29 cellular contexts compared by ENCODE assay signal in genomic region chr6:154520280-154520679, GRCh38. TPM values are rescaled to one million over a fixed set of nuclear protein-coding genes. Genes with fewer than 3 reads are reported as not detected.
"Had no signal": no experiment of that assay in that cellular context is flagged by ENCODE, and none has a peak within 500 bp of the region (broad histone marks: within the 10 kb centered on the region; RNA-seq: fewer than 3 reads in every experiment).

No MANE protein-coding gene starts in this region.

- H3K4me3 Mint-ChIP-seq: activated CD4-positive, alpha-beta memory T cell treated with anti-CD3 and anti-CD28 coated beads, Interleukin-2, amount 10 ng/mL, durations not matched to agents 7 days and 5 days; activated naive CD4-positive, alpha-beta T cell treated with anti-CD3 and anti-CD28 coated beads for 36 hours; activated naive CD8-positive, alpha-beta T cell treated with anti-CD3 and anti-CD28 coated beads for 36 hours; activated T-helper 17 cell treated with anti-CD3 and anti-CD28 coated beads, Interleukin-2, amount 50 U/mL, for 72 hours; IgD-negative memory B cell; T-helper 1 cell treated with Interleukin-12 subunit alpha and Interleukin-12 subunit beta and Interleukin-4 antibody, amounts not matched to agents 30 μg/mL and 1 μg/mL, for 36 hours had no signal

- H3K9me3 ChIP-seq: SJCRH30 had no signal

- H3K27me3 ChIP-seq: brain microvascular endothelial cell, cardiac muscle cell, SJCRH30 had no signal

- H3K4me3 ChIP-seq: cardiac muscle cell, SJCRH30 had no signal

- H3K9me3 Mint-ChIP-seq: activated CD4-positive, alpha-beta memory T cell treated with anti-CD3 and anti-CD28 coated beads, Interleukin-2, amount 10 ng/mL, durations not matched to agents 7 days and 5 days; activated naive CD4-positive, alpha-beta T cell treated with anti-CD3 and anti-CD28 coated beads for 36 hours; activated naive CD8-positive, alpha-beta T cell treated with anti-CD3 and anti-CD28 coated beads for 36 hours; activated T-helper 17 cell treated with anti-CD3 and anti-CD28 coated beads, Interleukin-2, amount 50 U/mL, for 72 hours; T-helper 1 cell treated with Interleukin-12 subunit alpha and Interleukin-12 subunit beta and Interleukin-4 antibody, amounts not matched to agents 30 μg/mL and 1 μg/mL, for 36 hours had no signal

- H3K36me3 Mint-ChIP-seq: activated naive CD8-positive, alpha-beta T cell treated with anti-CD3 and anti-CD28 coated beads for 36 hours; IgD-negative memory B cell had no signal

- H3K36me3 ChIP-seq: brain microvascular endothelial cell, cardiac muscle cell, SJCRH30 had no signal

- DNase-seq: activated CD4-positive, alpha-beta memory T cell treated with anti-CD3 and anti-CD28 coated beads, Interleukin-2, amount 10 ng/mL, durations not matched to agents 7 days and 5 days; activated CD4-positive, alpha-beta T cell treated with anti-CD3 and anti-CD28 coated beads, Interleukin-2, amount 50 U/mL, for 1 hour; activated CD4-positive, CD25-positive, alpha-beta regulatory T cell; activated gamma-delta T cell; activated naive CD4-positive, alpha-beta T cell treated with anti-CD3 and anti-CD28 coated beads for 36 hours; activated naive CD8-positive, alpha-beta T cell treated with anti-CD3 and anti-CD28 coated beads for 36 hours; activated T-cell treated with anti-CD3 and anti-CD28 coated beads for 4 hours; activated T-cell treated with anti-CD3 and anti-CD28 coated beads, Interleukin-2, amount 50 U/mL, for 48 hours; brain microvascular endothelial cell; Karpas-422; MV-4-11; NCI-H1092 treated with DMSO at 0.1 percent for 48 hours; NCI-H1417 treated with DMSO at 0.1 percent for 48 hours; NCI-H1694; NCI-H2029; NCI-H345; NCI-H510A; NCI-H526 treated with DMSO at 0.1 percent for 48 hours; NCI-H82; RPMI8226; SJCRH30 had no signal

- H3K27ac ChIP-seq: brain microvascular endothelial cell, cardiac muscle cell, SJCRH30, VCaP had no signal

- H3K4me1 Mint-ChIP-seq: activated CD4-positive, alpha-beta memory T cell treated with anti-CD3 and anti-CD28 coated beads, Interleukin-2, amount 10 ng/mL, durations not matched to agents 7 days and 5 days; activated naive CD8-positive, alpha-beta T cell treated with anti-CD3 and anti-CD28 coated beads for 36 hours; activated T-helper 17 cell treated with anti-CD3 and anti-CD28 coated beads, Interleukin-2, amount 50 U/mL, for 72 hours; IgD-negative memory B cell had no signal

- ATAC-seq: activated T-helper 17 cell treated with anti-CD3 and anti-CD28 coated beads, Interleukin-2, amount 50 U/mL, for 72 hours; Panc1; Right ventricle myocardium inferior had no signal

- H3K27ac Mint-ChIP-seq: activated CD4-positive, alpha-beta memory T cell treated with anti-CD3 and anti-CD28 coated beads, Interleukin-2, amount 10 ng/mL, durations not matched to agents 7 days and 5 days; activated naive CD4-positive, alpha-beta T cell treated with anti-CD3 and anti-CD28 coated beads for 36 hours; activated naive CD8-positive, alpha-beta T cell treated with anti-CD3 and anti-CD28 coated beads for 36 hours; activated T-helper 17 cell treated with anti-CD3 and anti-CD28 coated beads, Interleukin-2, amount 50 U/mL, for 72 hours; IgD-negative memory B cell; T-helper 1 cell treated with Interleukin-12 subunit alpha and Interleukin-12 subunit beta and Interleukin-4 antibody, amounts not matched to agents 30 μg/mL and 1 μg/mL, for 36 hours had no signal

RNA-seq across cellular contexts. Expression of gene CNKSR3, which starts 9.8 kb away (rescaled TPM):
- total RNA-seq: activated CD4-positive, alpha-beta memory T cell treated with anti-CD3 and anti-CD28 coated beads, Interleukin-2, amount 10 ng/mL, durations not matched to agents 7 days and 5 days; OCI-LY7 had no signal
- polyA plus RNA-seq: IgD-negative memory B cell had no signal
